ENCODE assay signal across 23 cellular contexts in genomic region chr9:75123696-75124095, GRCh38. TPM values are rescaled to one million over a fixed set of nuclear protein-coding genes. Genes with fewer than 3 reads are reported as not detected.
DNase-seq lines count a peak whose midpoint lies in the region; ATAC-seq and TF ChIP-seq lines count a peak whose summit lies in the region.
"Had no signal": no experiment of that assay in that cellular context is flagged by ENCODE, and none has a peak within 500 bp of the region (broad histone marks: within the 10 kb centered on the region; RNA-seq: fewer than 3 reads in every experiment).

No MANE protein-coding gene starts in this region.

- no peak overlapping the region for H3K27ac ChIP-seq in CD4-positive, alpha-beta T cell (ENCODE audit: low read depth, low read length)
- no peak overlapping the region for H3K27ac ChIP-seq in spleen
- H3K27ac ChIP-seq: BLaER1, KMS-11, PC-9, SJCRH30 had no signal

- no peak for TF ChIP-seq CTCF in CD4-positive, alpha-beta T cell (IDR thresholded peaks at IDR 0.05)
- TF ChIP-seq CTCF in spleen (IDR thresholded peaks at IDR 0.05 in 8 of 11, conservative IDR thresholded peaks at IDR 0.05 in 3 of 11): no peak
- TF ChIP-seq CTCF in mucosa of descending colon (IDR thresholded peaks at IDR 0.05): no peak

- DNase-seq in CD4-positive, alpha-beta T cell: no peak
- no peak for DNase-seq in central memory CD8-positive, alpha-beta T cell (ENCODE audit: low spot score in 2 of 2)
- DNase-seq in immature natural killer cell (peak in 2 of 3 donors; percentile 38 to 55), spleen (no peak), posterior cingulate gyrus (no peak), mucosa of descending colon (no peak), posterior vena cava (ENCODE audit: low spot score) (no peak)
- DNase-seq in stimulated activated effector memory CD8-positive, alpha-beta T cell treated with anti-CD3 and anti-CD28 coated beads, Interleukin-12 subunit alpha, Interleukin-12 subunit beta, amount 100 ng/mL, for 72 hours (ENCODE audit: low spot score in 2 of 2): no peak
- DNase-seq: CD4-positive, CD25-positive, alpha-beta regulatory T cell; COR-L47; DMS53; GOT3; HFFc6; IMR-90; MM.1S; NCI-H2029; NCI-H526 treated with DMSO at 0.1 percent for 48 hours; PC-9; SJCRH30 had no signal

- POLR2A ChIA-PET in CD4-positive, alpha-beta T cell (lab: Charles Lee): interaction anchor here (0.6 to 1.2 kb wide), 2 partner anchors 8 to 95 kb away, joined by 3 read pairs; partner anchors contain the start of gene CARNMT1

- peak overlapping the region; percentile 24 for H3K27ac Mint-ChIP-seq in CD4-positive, alpha-beta T cell
- peak overlapping the region; percentile 83 for H3K27ac Mint-ChIP-seq in central memory CD8-positive, alpha-beta T cell (ENCODE audit: low read depth)
- peak overlapping the region; percentile 50 to 94 (median 83) for H3K27ac Mint-ChIP-seq in immature natural killer cell
- H3K27ac Mint-ChIP-seq in stimulated activated effector memory CD8-positive, alpha-beta T cell treated with anti-CD3 and anti-CD28 coated beads, Interleukin-12 subunit alpha, Interleukin-12 subunit beta, amount 100 ng/mL, for 72 hours: peak overlapping the region; percentile 45
- H3K27ac Mint-ChIP-seq: HFFc6 had no signal

- no peak overlapping the region for H3K4me3 Mint-ChIP-seq in CD4-positive, alpha-beta T cell
- no peak overlapping the region for H3K4me3 Mint-ChIP-seq in central memory CD8-positive, alpha-beta T cell
- peak overlapping the region in 4 of 5 donors; percentile 22 to 71 (median 36) for H3K4me3 Mint-ChIP-seq in immature natural killer cell
- H3K4me3 Mint-ChIP-seq in stimulated activated effector memory CD8-positive, alpha-beta T cell treated with anti-CD3 and anti-CD28 coated beads, Interleukin-12 subunit alpha, Interleukin-12 subunit beta, amount 100 ng/mL, for 72 hours: peak overlapping the region; percentile 13
- H3K4me3 Mint-ChIP-seq: CD4-positive, CD25-positive, alpha-beta regulatory T cell; HFFc6 had no signal

- no peaks in the 10 kb centered on the region for H3K9me3 Mint-ChIP-seq in CD4-positive, alpha-beta T cell
- H3K9me3 Mint-ChIP-seq in central memory CD8-positive, alpha-beta T cell: no peaks in the 10 kb centered on the region
- no peaks in the 10 kb centered on the region for H3K9me3 Mint-ChIP-seq in immature natural killer cell
- H3K9me3 Mint-ChIP-seq in stimulated activated effector memory CD8-positive, alpha-beta T cell treated with anti-CD3 and anti-CD28 coated beads, Interleukin-12 subunit alpha, Interleukin-12 subunit beta, amount 100 ng/mL, for 72 hours: no peaks in the 10 kb centered on the region
- H3K9me3 Mint-ChIP-seq: HFFc6 had no signal

- peaks cover 0 to 92% (median 19%) of the 10 kb centered on the region in 6 donors for H3K4me1 ChIP-seq in spleen
- no peaks in the 10 kb centered on the region for H3K4me1 ChIP-seq in mucosa of descending colon (ENCODE audit: low read depth)
- H3K4me1 ChIP-seq: BLaER1, HAP-1, SJCRH30 had no signal

- no peaks in the 10 kb centered on the region for H3K9me3 ChIP-seq in CD4-positive, alpha-beta T cell (ENCODE audit: control insufficient read depth, low read length)
- H3K9me3 ChIP-seq in spleen (no peaks in the 10 kb centered on the region), mucosa of descending colon (no peaks in the 10 kb centered on the region)
- H3K9me3 ChIP-seq: HAP-1, SJCRH30 had no signal

- H3K27me3 ChIP-seq in CD4-positive, alpha-beta T cell (ENCODE audit: control insufficient read depth, insufficient read depth, low read length): no peaks in the 10 kb centered on the region
- H3K27me3 ChIP-seq in spleen (replicated peaks in 1 of 7): no peaks in the 10 kb centered on the region
- H3K27me3 ChIP-seq: BLaER1, SJCRH30 had no signal

- CTCF ChIA-PET in CD4-positive, alpha-beta T cell (lab: Charles Lee): interaction anchor here (1.0 to 1.6 kb wide), 2 partner anchors 16 to 62 kb away, joined by 3 to 4 read pairs; no protein-coding TSS in a partner anchor

- H3K4me3 ChIP-seq in spleen (no peak overlapping the region), mucosa of descending colon (no peak overlapping the region)
- H3K4me3 ChIP-seq: BLaER1, HAP-1, PC-9, SJCRH30 had no signal

- intact Hi-C loops in CD4-positive, alpha-beta T cell (cut with DNase I, micrococcal nuclease): no loop called here
- intact Hi-C loops in spleen (cut with DNase I; ENCODE audit: low total_unique reads): no loop called here
- intact Hi-C loops in posterior cingulate gyrus (cut with DNase I): no loop called here
- intact Hi-C loops in mucosa of descending colon (cut with DNase I, micrococcal nuclease): no loop called here
- intact Hi-C loops in posterior vena cava (cut with DNase I): no loop called here

- H3K27me3 Mint-ChIP-seq in CD4-positive, alpha-beta T cell: no peaks in the 10 kb centered on the region
- H3K27me3 Mint-ChIP-seq in central memory CD8-positive, alpha-beta T cell: no peaks in the 10 kb centered on the region
- peaks cover 0 to 3% (median 0%) of the 10 kb centered on the region in 3 donors for H3K27me3 Mint-ChIP-seq in immature natural killer cell (ENCODE audit: low read depth in 3 of 3)
- H3K27me3 Mint-ChIP-seq: CD4-positive, CD25-positive, alpha-beta regulatory T cell had no signal

- H3K36me3 ChIP-seq in spleen (peaks cover 0 to 82% (median 28%) of the 10 kb centered on the region in 6 donors), mucosa of descending colon (ENCODE audit: low read depth) (no peaks in the 10 kb centered on the region)
- H3K36me3 ChIP-seq: HAP-1 had no signal

- peaks cover 72% of the 10 kb centered on the region for H3K36me3 Mint-ChIP-seq in CD4-positive, alpha-beta T cell (ENCODE audit: low read depth)
- peaks cover 12% of the 10 kb centered on the region for H3K36me3 Mint-ChIP-seq in central memory CD8-positive, alpha-beta T cell (ENCODE audit: insufficient read depth)
- H3K36me3 Mint-ChIP-seq in immature natural killer cell: peaks cover 5 to 23% (median 10%) of the 10 kb centered on the region in 3 donors
- H3K36me3 Mint-ChIP-seq in stimulated activated effector memory CD8-positive, alpha-beta T cell treated with anti-CD3 and anti-CD28 coated beads, Interleukin-12 subunit alpha, Interleukin-12 subunit beta, amount 100 ng/mL, for 72 hours: peaks cover 69% of the 10 kb centered on the region

- H3K4me1 Mint-ChIP-seq in CD4-positive, alpha-beta T cell (ENCODE audit: low read depth): peaks cover 72% of the 10 kb centered on the region
- peaks cover 51% of the 10 kb centered on the region for H3K4me1 Mint-ChIP-seq in central memory CD8-positive, alpha-beta T cell
- H3K4me1 Mint-ChIP-seq in immature natural killer cell: peaks cover 77 to 92% of the 10 kb centered on the region in 2 donors
- H3K4me1 Mint-ChIP-seq in stimulated activated effector memory CD8-positive, alpha-beta T cell treated with anti-CD3 and anti-CD28 coated beads, Interleukin-12 subunit alpha, Interleukin-12 subunit beta, amount 100 ng/mL, for 72 hours: peaks cover 62% of the 10 kb centered on the region

- WGBS in spleen, 5 donors: 91 to 94% (median 93%) methylated on average over 10 of the region's 10 CpGs

- ATAC-seq in CD4-positive, alpha-beta T cell (ENCODE audit: poor library complexity): no peak
- ATAC-seq in central memory CD8-positive, alpha-beta T cell (replicated peaks; ENCODE audit: extremely low read depth, poor library complexity, severe bottlenecking): peak; percentile 31
- peak; percentile 55 for ATAC-seq in stimulated activated effector memory CD8-positive, alpha-beta T cell treated with anti-CD3 and anti-CD28 coated beads, Interleukin-12 subunit alpha, Interleukin-12 subunit beta, amount 100 ng/mL, for 72 hours
- no peak for ATAC-seq in mucosa of descending colon
- ATAC-seq: Right ventricle myocardium inferior had no signal

- TF ChIP-seq POLR2A in spleen (IDR thresholded peaks at IDR 0.05): no peak

RNA-seq across cellular contexts. Expression of gene OSTF1, which starts 35.4 kb away (rescaled TPM):
- total RNA-seq in CD4-positive, alpha-beta T cell: 10 to 100 TPM; 31.3 to 32.8 TPM
- polyA plus RNA-seq in immature natural killer cell (100 to 1,000 TPM; 352 to 383 (median 365) TPM), spleen (10 to 100 TPM; 58.4 to 89.4 (median 73.4) TPM)
- total RNA-seq in spleen (100 to 1,000 TPM in 5 of 7 donors, 10 to 100 TPM in 2; 76.4 to 123 (median 114) TPM), mucosa of descending colon (10 to 100 TPM; 40.6 to 71.2 (median 63.9) TPM), posterior vena cava (10 to 100 TPM; 36.5 to 40.2 TPM)

RNA-seq across cellular contexts. Expression of gene NMRK1, which starts 35.7 kb away (rescaled TPM):
- total RNA-seq in CD4-positive, alpha-beta T cell: 10 to 100 TPM; 45.3 to 46.5 TPM
- polyA plus RNA-seq in immature natural killer cell (10 to 100 TPM; 35.2 to 95.8 (median 38.6) TPM), spleen (10 to 100 TPM; 31.9 to 65.5 (median 57.0) TPM)
- total RNA-seq in spleen (10 to 100 TPM; 27.4 to 58.1 (median 39.1) TPM), mucosa of descending colon (10 to 100 TPM; 14.0 to 27.2 (median 19.0) TPM), posterior vena cava (10 to 100 TPM; 22.0 to 23.0 TPM)

Comparison
In these comparisons a context has a peak if more than half of its experiments do, and no peak if none do; other contexts are left out.
1. ATAC-seq: peak in central memory CD8-positive, alpha-beta T cell (single experiment) and stimulated activated effector memory CD8-positive, alpha-beta T cell treated with anti-CD3 and anti-CD28 coated beads, Interleukin-12 subunit alpha, Interleukin-12 subunit beta, amount 100 ng/mL, for 72 hours (single experiment); none in CD4-positive, alpha-beta T cell (single experiment) and mucosa of descending colon (single experiment).
2. DNase-seq: peak in immature natural killer cell (2 of 3); none in CD4-positive, alpha-beta T cell (0 of 10), central memory CD8-positive, alpha-beta T cell (0 of 2), stimulated activated effector memory CD8-positive, alpha-beta T cell treated with anti-CD3 and anti-CD28 coated beads, Interleukin-12 subunit alpha, Interleukin-12 subunit beta, amount 100 ng/mL, for 72 hours (0 of 2), spleen (single experiment), posterior cingulate gyrus (0 of 10), mucosa of descending colon (0 of 3) and posterior vena cava (single experiment).
3. H3K27ac Mint-ChIP-seq: peak in every context shown above with its lines; median percentile 83 in central memory CD8-positive, alpha-beta T cell; 83 in immature natural killer cell; 45 in stimulated activated effector memory CD8-positive, alpha-beta T cell treated with anti-CD3 and anti-CD28 coated beads, Interleukin-12 subunit alpha, Interleukin-12 subunit beta, amount 100 ng/mL, for 72 hours; 24 in CD4-positive, alpha-beta T cell.
4. H3K4me3 Mint-ChIP-seq: peak in immature natural killer cell (4 of 5) and stimulated activated effector memory CD8-positive, alpha-beta T cell treated with anti-CD3 and anti-CD28 coated beads, Interleukin-12 subunit alpha, Interleukin-12 subunit beta, amount 100 ng/mL, for 72 hours (single experiment); none in CD4-positive, alpha-beta T cell (single experiment) and central memory CD8-positive, alpha-beta T cell (single experiment).